In the genomic region with DNA sequence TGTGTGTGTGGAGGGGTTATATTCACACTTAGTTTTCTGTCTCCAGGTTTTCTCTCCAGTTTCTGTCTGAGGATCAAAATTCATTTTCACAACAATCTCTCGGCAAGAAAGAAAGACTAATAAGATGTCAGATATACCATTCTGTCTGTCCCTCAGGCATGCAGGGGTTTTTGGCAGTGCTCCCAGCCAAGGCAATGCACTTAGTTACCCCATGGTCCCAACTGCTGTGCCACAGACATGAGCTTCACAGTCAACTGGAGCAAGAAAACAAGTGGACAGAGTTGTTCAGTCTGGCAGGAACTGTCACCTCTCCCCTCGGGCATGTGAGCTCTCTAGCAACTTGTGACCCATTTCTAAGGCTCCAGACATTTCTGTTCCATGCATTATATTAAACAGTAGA, we compare ENCODE assay signal across 26 cellular contexts.
"Had no signal": no experiment of that assay in that cellular context is flagged by ENCODE, and none has a peak within 500 bp of the region (broad histone marks: within the 10 kb centered on the region; RNA-seq: fewer than 3 reads in every experiment).

No MANE protein-coding gene starts in this region.

- H3K4me3 Mint-ChIP-seq: activated naive CD4-positive, alpha-beta T cell treated with anti-CD3 and anti-CD28 coated beads, Interleukin-2, amount 10 ng/mL, durations not matched to agents 7 days and 5 days; activated naive CD8-positive, alpha-beta T cell treated with anti-CD3 and anti-CD28 coated beads, Interleukin-2, amount 10 ng/mL, durations not matched to agents 7 days and 5 days; activated T-cell treated with anti-CD3 and anti-CD28 coated beads, Interleukin-2, amount 50 U/mL, for 24 hours; mesothelial cell of epicardium; naive B cell; neural progenitor cell; stimulated activated naive B cell treated with anti-CD40 and anti-IgM and Interleukin-4, amounts not matched to agents 10 μg/mL and 1 μg/mL and 100 μg/mL, for 72 hours had no signal

- H3K36me3 Mint-ChIP-seq: activated naive CD4-positive, alpha-beta T cell treated with anti-CD3 and anti-CD28 coated beads, Interleukin-2, amount 10 ng/mL, durations not matched to agents 7 days and 5 days; activated naive CD8-positive, alpha-beta T cell treated with anti-CD3 and anti-CD28 coated beads, Interleukin-2, amount 10 ng/mL, durations not matched to agents 7 days and 5 days; mesothelial cell of epicardium; naive B cell; neural progenitor cell had no signal

- H3K4me1 Mint-ChIP-seq: activated naive CD4-positive, alpha-beta T cell treated with anti-CD3 and anti-CD28 coated beads, Interleukin-2, amount 10 ng/mL, durations not matched to agents 7 days and 5 days had no signal

- DNase-seq: activated CD4-positive, alpha-beta T cell treated with anti-CD3 and anti-CD28 coated beads for 48 hours; activated CD4-positive, alpha-beta T cell treated with anti-CD3 and anti-CD28 coated beads, Interleukin-2, amount 50 U/mL, for 48 hours; activated CD8-positive, alpha-beta memory T cell treated with anti-CD3 and anti-CD28 coated beads, Interleukin-2, amount 50 U/mL, for 4 hours; activated gamma-delta T cell; activated naive CD4-positive, alpha-beta T cell treated with anti-CD3 and anti-CD28 coated beads, Interleukin-2, amount 10 ng/mL, durations not matched to agents 7 days and 5 days; activated naive CD8-positive, alpha-beta T cell treated with anti-CD3 and anti-CD28 coated beads, Interleukin-2, amount 10 ng/mL, durations not matched to agents 7 days and 5 days; activated T-cell treated with anti-CD3 and anti-CD28 coated beads, Interleukin-2, amount 50 U/mL, for 24 hours; brain microvascular endothelial cell; foreskin fibroblast; head of caudate nucleus; hypothalamus; naive B cell; occipital lobe; stimulated activated CD4-positive, alpha-beta T cell treated with anti-CD3 and anti-CD28 coated beads, Interleukin-15, amount 100 ng/mL, for 24 hours; stimulated activated CD4-positive, alpha-beta T cell treated with anti-CD3 and anti-CD28 coated beads, Interleukin-2, amount 100 ng/mL, for 24 hours; stimulated activated naive B cell treated with anti-CD40 and anti-IgM and Interleukin-4, amounts not matched to agents 10 μg/mL and 1 μg/mL and 100 μg/mL, for 72 hours; T-helper 9 cell; WERI-Rb-1 had no signal

- H3K4me3 ChIP-seq: ascending aorta, neural progenitor cell, right atrium auricular region, suprapubic skin, tibial nerve had no signal

- H3K27ac Mint-ChIP-seq: activated naive CD4-positive, alpha-beta T cell treated with anti-CD3 and anti-CD28 coated beads, Interleukin-2, amount 10 ng/mL, durations not matched to agents 7 days and 5 days; activated naive CD8-positive, alpha-beta T cell treated with anti-CD3 and anti-CD28 coated beads, Interleukin-2, amount 10 ng/mL, durations not matched to agents 7 days and 5 days; activated T-cell treated with anti-CD3 and anti-CD28 coated beads, Interleukin-2, amount 50 U/mL, for 24 hours; mesothelial cell of epicardium; naive B cell; neural progenitor cell; stimulated activated naive B cell treated with anti-CD40 and anti-IgM and Interleukin-4, amounts not matched to agents 10 μg/mL and 1 μg/mL and 100 μg/mL, for 72 hours had no signal

- H3K27ac ChIP-seq: ascending aorta, brain microvascular endothelial cell, neural progenitor cell, right atrium auricular region, suprapubic skin, tibial nerve, WERI-Rb-1 had no signal

- H3K27me3 ChIP-seq: ascending aorta, brain microvascular endothelial cell, neural progenitor cell, right atrium auricular region, suprapubic skin, tibial nerve had no signal

- H3K9me3 ChIP-seq: ascending aorta, right atrium auricular region, suprapubic skin, tibial nerve had no signal

- H3K27me3 Mint-ChIP-seq: naive B cell; stimulated activated naive B cell treated with anti-CD40 and anti-IgM and Interleukin-4, amounts not matched to agents 10 μg/mL and 1 μg/mL and 100 μg/mL, for 72 hours had no signal

- H3K36me3 ChIP-seq: ascending aorta, brain microvascular endothelial cell, neural progenitor cell, right atrium auricular region, suprapubic skin, tibial nerve, WERI-Rb-1 had no signal

- H3K9me3 Mint-ChIP-seq: activated naive CD4-positive, alpha-beta T cell treated with anti-CD3 and anti-CD28 coated beads, Interleukin-2, amount 10 ng/mL, durations not matched to agents 7 days and 5 days; activated naive CD8-positive, alpha-beta T cell treated with anti-CD3 and anti-CD28 coated beads, Interleukin-2, amount 10 ng/mL, durations not matched to agents 7 days and 5 days; activated T-cell treated with anti-CD3 and anti-CD28 coated beads, Interleukin-2, amount 50 U/mL, for 24 hours; mesothelial cell of epicardium; naive B cell; neural progenitor cell; stimulated activated naive B cell treated with anti-CD40 and anti-IgM and Interleukin-4, amounts not matched to agents 10 μg/mL and 1 μg/mL and 100 μg/mL, for 72 hours had no signal

- ATAC-seq: activated CD4-positive, CD25-positive, alpha-beta regulatory T cell treated with anti-CD3 and anti-CD28 coated beads, Interleukin-2, amount 50 U/mL, for 24 hours; esophagus mucosa; stimulated activated naive B cell treated with anti-CD40 and anti-IgM and Interleukin-4, amounts not matched to agents 10 μg/mL and 1 μg/mL and 100 μg/mL, for 72 hours had no signal
